15 cellular contexts compared by ENCODE assay signal in genomic region chr6:44258921-44259320, GRCh38. TPM values are rescaled to one million over a fixed set of nuclear protein-coding genes. Genes with fewer than 3 reads are reported as not detected.
DNase-seq lines count a peak whose midpoint lies in the region; ATAC-seq and TF ChIP-seq lines count a peak whose summit lies in the region.
"Had no signal": no experiment of that assay in that cellular context is flagged by ENCODE, and none has a peak within 500 bp of the region (broad histone marks: within the 10 kb centered on the region; RNA-seq: fewer than 3 reads in every experiment).

No MANE protein-coding gene starts in this region.

- H3K27ac ChIP-seq in CD4-positive, alpha-beta T cell (ENCODE audit: low read depth, low read length): no peak overlapping the region
- H3K27ac ChIP-seq: SJSA1 had no signal

- peaks cover 57% of the 10 kb centered on the region for H3K36me3 Mint-ChIP-seq in CD4-positive, alpha-beta T cell (ENCODE audit: low read depth)
- H3K36me3 Mint-ChIP-seq in activated naive CD8-positive, alpha-beta T cell: no peaks in the 10 kb centered on the region
- no peaks in the 10 kb centered on the region for H3K36me3 Mint-ChIP-seq in natural killer cell

- H3K27me3 Mint-ChIP-seq in CD4-positive, alpha-beta T cell: no peaks in the 10 kb centered on the region
- no peaks in the 10 kb centered on the region for H3K27me3 Mint-ChIP-seq in activated naive CD8-positive, alpha-beta T cell
- H3K27me3 Mint-ChIP-seq in natural killer cell (ENCODE audit: low read depth in 2 of 2): no peaks in the 10 kb centered on the region

- peak overlapping the region; percentile 9; the same call in 1 of the 2 replicates for H3K4me3 ChIP-seq in GM06990 (replicated peaks; ENCODE audit: low read depth, low read length)
- H3K4me3 ChIP-seq: BLaER1, SJSA1 had no signal

- intact Hi-C loops in CD4-positive, alpha-beta T cell (cut with DNase I, micrococcal nuclease): loop anchor here (5.0 kb wide), 3 partner anchors 37 to 132 kb away; partner anchors contain the start of genes SLC29A1 (in 2 of the 2), MRPL14 (in 1 of the 2) and TMEM63B (in 1 of the 2)
- intact Hi-C loops in natural killer cell (cut with micrococcal nuclease): no loop called here

- POLR2A ChIA-PET in CD4-positive, alpha-beta T cell (lab: Charles Lee): interaction anchor here (1.0 kb wide), 1 partner anchor 12 kb away, joined by 7 read pairs; the partner anchor contains the start of gene HSP90AB1

- no peaks in the 10 kb centered on the region for H3K27me3 ChIP-seq in CD4-positive, alpha-beta T cell (ENCODE audit: control insufficient read depth, insufficient read depth, low read length)
- H3K27me3 ChIP-seq in GM06990 (replicated peaks; ENCODE audit: control insufficient read depth, insufficient read depth, low read length): no peaks in the 10 kb centered on the region
- H3K27me3 ChIP-seq: BLaER1, SJSA1 had no signal

- DNase-seq in CD4-positive, alpha-beta T cell: no peak
- DNase-seq in GM06990 (ENCODE audit: extremely low read depth, insufficient read length): no peak
- DNase-seq in natural killer cell: no peak
- no peak for DNase-seq in mesenteric fat pad (ENCODE audit: low spot score)
- no peak for DNase-seq in NCI-H526 (lab: John Stamatoyannopoulos, UW)
- DNase-seq: activated CD8-positive, alpha-beta memory T cell treated with anti-CD3 and anti-CD28 coated beads, Interleukin-2, amount 50 U/mL, for 48 hours; dermis blood vessel endothelial cell; KG1; NCI-H1417; NCI-H2227 treated with DMSO at 0.1 percent for 48 hours had no signal

- H3K9me3 Mint-ChIP-seq in CD4-positive, alpha-beta T cell: no peaks in the 10 kb centered on the region
- no peaks in the 10 kb centered on the region for H3K9me3 Mint-ChIP-seq in activated naive CD8-positive, alpha-beta T cell (ENCODE audit: low read depth)
- H3K9me3 Mint-ChIP-seq in natural killer cell: no peaks in the 10 kb centered on the region

- peaks cover 41% of the 10 kb centered on the region for H3K36me3 ChIP-seq in GM06990 (ENCODE audit: control insufficient read depth, insufficient read depth, low read length)

- no peak for ATAC-seq in CD4-positive, alpha-beta T cell (ENCODE audit: poor library complexity)
- ATAC-seq in natural killer cell (no peak), SK-N-SH treated with all-trans-retinoic acid at 6 μM for 48 hours (no peak)

- peaks cover 60% of the 10 kb centered on the region for H3K4me1 Mint-ChIP-seq in CD4-positive, alpha-beta T cell (ENCODE audit: low read depth)
- peaks cover 58% of the 10 kb centered on the region for H3K4me1 Mint-ChIP-seq in activated naive CD8-positive, alpha-beta T cell (ENCODE audit: low read depth)
- peaks cover 47 to 70% of the 10 kb centered on the region in 2 donors for H3K4me1 Mint-ChIP-seq in natural killer cell

- H3K9me3 ChIP-seq in CD4-positive, alpha-beta T cell (ENCODE audit: control insufficient read depth, low read length): no peaks in the 10 kb centered on the region
- H3K9me3 ChIP-seq: BLaER1, SJSA1 had no signal

- H3K4me3 Mint-ChIP-seq in CD4-positive, alpha-beta T cell: peak overlapping the region; percentile 90
- H3K4me3 Mint-ChIP-seq in activated naive CD8-positive, alpha-beta T cell: peak overlapping the region; percentile 92
- H3K4me3 Mint-ChIP-seq in natural killer cell: peak overlapping the region; percentile 92

- no peak for TF ChIP-seq CTCF in CD4-positive, alpha-beta T cell (IDR thresholded peaks at IDR 0.05)
- TF ChIP-seq CTCF in GM06990 (IDR thresholded peaks at IDR 0.05; ENCODE audit: insufficient read depth, low read length, poor library complexity, severe bottlenecking) (no peak), natural killer cell (IDR thresholded peaks at IDR 0.05) (no peak)

- H3K27ac Mint-ChIP-seq in CD4-positive, alpha-beta T cell: no peak overlapping the region
- peak overlapping the region; percentile 96 for H3K27ac Mint-ChIP-seq in activated naive CD8-positive, alpha-beta T cell
- peak overlapping the region; percentile 89 to 97 for H3K27ac Mint-ChIP-seq in natural killer cell

- CTCF ChIA-PET in CD4-positive, alpha-beta T cell (lab: Charles Lee): interaction anchor here (1.1 kb wide), 1 partner anchor 54 kb away, joined by 4 read pairs; the partner anchor contains the start of gene AARS2

TF ChIP-seq in SK-N-SH treated with all-trans-retinoic acid at 6 μM for 48 hours, 23 proteins besides CTCF, POLR2A, EP300 and RAD21 (continues in another document):
- no peak for TF ChIP-seq POU6F1 (CRISPR knock-in tag; IDR thresholded peaks at IDR 0.05; ENCODE audit: borderline replicate concordance, low read depth)
- no peak for TF ChIP-seq ESRRG (CRISPR knock-in tag; IDR thresholded peaks at IDR 0.05)
- no peak for TF ChIP-seq TSHZ2 (CRISPR knock-in tag; IDR thresholded peaks at IDR 0.05)
- no peak for TF ChIP-seq PPARA (CRISPR knock-in tag; IDR thresholded peaks at IDR 0.05; ENCODE audit: borderline replicate concordance)
- no peak for TF ChIP-seq SNAI2 (CRISPR knock-in tag; IDR thresholded peaks at IDR 0.05)
- no peak for TF ChIP-seq TOX (CRISPR knock-in tag; IDR thresholded peaks at IDR 0.05; ENCODE audit: borderline replicate concordance)
- TF ChIP-seq ZNF565 (CRISPR knock-in tag; conservative IDR thresholded peaks at IDR 0.05; ENCODE audit: low read depth): no peak
- TF ChIP-seq CSRNP3 (CRISPR knock-in tag; IDR thresholded peaks at IDR 0.05): no peak
- TF ChIP-seq ISL1 (CRISPR knock-in tag; IDR thresholded peaks at IDR 0.05): no peak
- TF ChIP-seq GLIS3 (CRISPR knock-in tag; IDR thresholded peaks at IDR 0.05): no peak
- no peak for TF ChIP-seq ZNF70 (CRISPR knock-in tag; IDR thresholded peaks at IDR 0.05)

RNA-seq across cellular contexts. Expression of gene SLC35B2, which starts 1.6 kb away (rescaled TPM):
- total RNA-seq in CD4-positive, alpha-beta T cell: 1 to 10 TPM; 6.4 to 7.0 TPM
- total RNA-seq in natural killer cell (10 to 100 TPM; 20.9 to 27.7 (median 26.8) TPM), mesenteric fat pad (27.4 TPM)

RNA-seq across cellular contexts. Expression of gene NFKBIE, which starts 6.4 kb away (rescaled TPM):
- 10 to 100 TPM; 43.0 to 43.1 TPM for total RNA-seq in CD4-positive, alpha-beta T cell
- total RNA-seq in natural killer cell (10 to 100 TPM; 44.9 to 61.5 (median 56.4) TPM), mesenteric fat pad (6.6 TPM)

RNA-seq across cellular contexts. Expression of gene TMEM151B, which starts 11.3 kb away (rescaled TPM):
- not detected for total RNA-seq in CD4-positive, alpha-beta T cell
- total RNA-seq in natural killer cell (not detected), mesenteric fat pad (not detected)
- total RNA-seq: dermis blood vessel endothelial cell, posterior vena cava, SJSA1 had no signal

RNA-seq across cellular contexts. Expression of gene HSP90AB1, which starts 12.0 kb away (rescaled TPM):
- total RNA-seq in CD4-positive, alpha-beta T cell: 100 to 1,000 TPM; 401 to 405 TPM
- total RNA-seq in natural killer cell (100 to 1,000 TPM; 256 to 372 (median 308) TPM), mesenteric fat pad (630 TPM)

RNA-seq across cellular contexts. Expression of gene SLC29A1, which starts 35.5 kb away (rescaled TPM):
- total RNA-seq in CD4-positive, alpha-beta T cell: 1 to 10 TPM in 1 of 2 experiments, under 1 TPM in 1; 0.67 to 1.3 TPM
- 1 to 10 TPM; 2.2 to 5.5 (median 5.2) TPM for total RNA-seq in natural killer cell
- 205 TPM for total RNA-seq in mesenteric fat pad
